Comparison of ENCODE assay signal across 8 cellular contexts in the genomic region with DNA sequence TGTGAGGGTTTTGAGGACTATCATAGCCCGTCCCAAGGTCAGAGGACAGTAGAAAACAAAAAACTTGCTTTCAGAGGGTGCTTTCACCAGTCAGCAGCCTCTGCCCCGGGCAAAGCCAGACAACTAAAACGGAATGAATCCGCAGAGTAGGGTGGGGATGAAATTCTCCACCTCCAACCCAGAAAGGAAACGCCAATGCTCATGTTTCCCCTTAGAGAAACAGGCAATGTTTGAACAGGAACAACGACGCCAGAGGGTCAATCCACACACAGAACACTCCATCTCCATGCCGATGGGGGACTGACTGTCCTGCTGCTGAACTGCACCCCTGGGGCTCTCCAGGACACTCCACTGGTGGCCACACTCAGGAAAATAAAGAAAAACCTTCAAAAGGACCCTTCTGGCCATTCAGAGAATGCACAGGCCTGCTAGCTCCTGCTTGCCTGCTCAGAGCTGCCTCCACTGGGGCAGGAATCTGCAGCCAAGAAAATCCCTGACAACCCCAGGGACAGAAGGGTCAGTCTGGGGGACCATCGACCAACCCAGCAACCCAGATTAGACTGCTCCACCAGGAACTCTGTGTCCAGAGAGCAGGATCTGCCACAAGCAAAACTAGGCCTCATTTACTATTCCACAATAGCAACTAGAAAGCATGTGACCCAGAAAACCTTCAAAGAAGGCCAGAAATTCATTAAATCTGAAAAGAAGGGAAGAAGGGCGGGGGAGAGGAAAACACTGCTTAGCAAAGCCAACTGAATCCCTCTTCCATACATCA.
A peak's percentile ranks its signal among the peaks of the same experiment; 100 is the strongest.
DNase-seq lines count a peak whose midpoint lies in the region; ATAC-seq and TF ChIP-seq lines count a peak whose summit lies in the region.

No MANE protein-coding gene starts in this region.

- H3K27ac Mint-ChIP-seq in brain: peak overlapping the region in 4 of 5 experiments; percentile 33 to 85 (median 64)

- peak; percentile 37 for DNase-seq in stimulated activated CD4-positive, alpha-beta T cell treated with anti-CD3 and anti-CD28 coated beads, Interleukin-15, amount 100 ng/mL, for 24 hours
- no peak for DNase-seq in stimulated activated CD4-positive, alpha-beta T cell treated with anti-CD3 and anti-CD28 coated beads, Interleukin-12 subunit alpha, Interleukin-12 subunit beta, amount 100 ng/mL, for 4 hours
- DNase-seq in mesenchymal stem cell: no peak
- no peak for DNase-seq in GDM1 (lab: John Stamatoyannopoulos, UW)
- DNase-seq in DMS79 (lab: John Stamatoyannopoulos, UW): no peak
- DNase-seq in COLO668 (lab: John Stamatoyannopoulos, UW; ENCODE audit: unreplicated experiment): no peak

- H2AK5ac ChIP-seq in mesenchymal stem cell (ENCODE audit: low read length, severe bottlenecking): peak overlapping the region; percentile 77

- H3K27ac ChIP-seq in mesenchymal stem cell (ENCODE audit: low read length, poor library complexity, severe bottlenecking): peak overlapping the region; percentile 46

- H3K27me3 Mint-ChIP-seq in brain: peaks cover 6% of the 10 kb centered on the region

- peaks cover 34% of the 10 kb centered on the region for H3K4me1 Mint-ChIP-seq in brain

- no peak for ATAC-seq in HG03108 (IDR thresholded peaks at IDR 0.05; ENCODE audit: unreplicated experiment)

- H4K91ac ChIP-seq in mesenchymal stem cell (ENCODE audit: low read length): no peak overlapping the region

- peak overlapping the region; percentile 54 for H4K8ac ChIP-seq in mesenchymal stem cell (ENCODE audit: low read length)

- H2BK12ac ChIP-seq in mesenchymal stem cell (ENCODE audit: low read length in 2 of 2): peak overlapping the region; percentile 41 to 94

- no peak overlapping the region for H3K23ac ChIP-seq in mesenchymal stem cell (ENCODE audit: low read length in 2 of 2)

- peaks cover under 1 to 12% (median 4%) of the 10 kb centered on the region in 5 experiments for H3K9me3 Mint-ChIP-seq in brain

- H3K4me1 ChIP-seq in mesenchymal stem cell (ENCODE audit: control insufficient read depth, insufficient read depth, low read depth, low read length): peaks cover 8% of the 10 kb centered on the region

- peak overlapping the region; percentile 69 for H2BK120ac ChIP-seq in mesenchymal stem cell (ENCODE audit: low read depth, low read length)

- H3K4me3 Mint-ChIP-seq in brain: no peak overlapping the region

- H2AFZ ChIP-seq in mesenchymal stem cell (ENCODE audit: low read depth, low read length): no peak overlapping the region

- H3K9me3 ChIP-seq in mesenchymal stem cell (ENCODE audit: control insufficient read depth, low read length): no peaks in the 10 kb centered on the region

- H3K79me1 ChIP-seq in mesenchymal stem cell (replicated peaks; ENCODE audit: low read length, poor library complexity, severe bottlenecking): no peaks in the 10 kb centered on the region

- no peak for TF ChIP-seq CTCF in brain (conservative IDR thresholded peaks at IDR 0.05)

- H3K14ac ChIP-seq in mesenchymal stem cell (ENCODE audit: low read length in 2 of 2): no peak overlapping the region

- peak overlapping the region in 1 of 2 experiments; percentile 45 for H3K4ac ChIP-seq in mesenchymal stem cell (ENCODE audit: low read depth in 1 of 2, low read length in 2 of 2)

- peak overlapping the region; percentile 59 for H3K9ac ChIP-seq in mesenchymal stem cell (ENCODE audit: low read length)

- no peak overlapping the region for H3K4me3 ChIP-seq in mesenchymal stem cell (ENCODE audit: insufficient read depth in 1 of 2, low read depth in 1 of 2, low read length in 2 of 2)

- no peak overlapping the region for H2BK5ac ChIP-seq in mesenchymal stem cell (ENCODE audit: low read depth, low read length, poor library complexity, severe bottlenecking)

- no peak overlapping the region for H3K4me2 ChIP-seq in mesenchymal stem cell (ENCODE audit: low read length, poor library complexity, severe bottlenecking)

- H2BK15ac ChIP-seq in mesenchymal stem cell (ENCODE audit: low read depth, poor library complexity, severe bottlenecking): peak overlapping the region; percentile 82

- WGBS in mesenchymal stem cell: 89% methylated on average over 10 of the region's 10 CpGs

- peak overlapping the region; percentile 52 to 82 for H3K18ac ChIP-seq in mesenchymal stem cell (ENCODE audit: low read depth in 1 of 2, low read length in 2 of 2)

- H3K36me3 Mint-ChIP-seq in brain: no peaks in the 10 kb centered on the region

- H3K36me3 ChIP-seq in mesenchymal stem cell (ENCODE audit: control insufficient read depth in 1 of 2, insufficient read depth in 2 of 2, low read depth in 1 of 2, low read length in 2 of 2): no peaks in the 10 kb centered on the region

- no peaks in the 10 kb centered on the region for H3K27me3 ChIP-seq in mesenchymal stem cell (ENCODE audit: control insufficient read depth in 1 of 2, insufficient read depth in 1 of 2, low read length in 2 of 2)
